ENCODE assay signal across 9 cellular contexts in genomic region chr7:157271315-157271990, GRCh38.
DNase-seq lines count a peak whose midpoint lies in the region; ATAC-seq, FAIRE-seq and TF ChIP-seq lines count a peak whose summit lies in the region.
"Had no signal": no experiment of that assay in that cellular context is flagged by ENCODE, and none has a peak within 500 bp of the region (broad histone marks: within the 10 kb centered on the region; RNA-seq: fewer than 3 reads in every experiment).

No MANE protein-coding gene starts in this region.

- no peak overlapping the region for H3T11ph ChIP-seq in H9 (ENCODE audit: low read length)

- no peaks in the 10 kb centered on the region for H3K27me3 ChIP-seq in H9 (ENCODE audit: insufficient read depth, low read length)
- H3K27me3 ChIP-seq in adrenal gland: no peaks in the 10 kb centered on the region
- H3K27me3 ChIP-seq in stomach smooth muscle (ENCODE audit: control insufficient read depth in 1 of 2, insufficient read depth in 2 of 2, low read length in 2 of 2): peaks cover 0 to 2% of the 10 kb centered on the region in 2 donors

- no peak overlapping the region for H3K56ac ChIP-seq in H9 (ENCODE audit: insufficient read length, low read depth, low read length)

- H2AK5ac ChIP-seq in H9 (ENCODE audit: insufficient read length, low read length): no peak overlapping the region

- H3K27me3 Mint-ChIP-seq in H9 (ENCODE audit: low read depth): no peaks in the 10 kb centered on the region

- no peak overlapping the region for H3K4me3 Mint-ChIP-seq in H9

- H2BK20ac ChIP-seq in H9 (ENCODE audit: low read depth, low read length, poor library complexity, severe bottlenecking): no peak overlapping the region

- peaks cover 12% of the 10 kb centered on the region in 2 experiments for H3K4me1 Mint-ChIP-seq in H9

- TF ChIP-seq CTCF in H9 (conservative IDR thresholded peaks at IDR 0.05) (no peak), adrenal gland (IDR thresholded peaks at IDR 0.05) (no peak), D721Med (IDR thresholded peaks at IDR 0.05; ENCODE audit: insufficient read depth, missing control alignments) (no peak)

- H3K18ac ChIP-seq in H9 (ENCODE audit: insufficient read length, low read depth, low read length): no peak overlapping the region

- no peak overlapping the region for H3K4ac ChIP-seq in H9 (ENCODE audit: low read depth, low read length)

- no peak overlapping the region for H3K4me2 ChIP-seq in H9 (ENCODE audit: insufficient read depth, insufficient read length, low read length)

- H3K27ac ChIP-seq in H9 (ENCODE audit: insufficient read length, low read depth, low read length): no peak overlapping the region
- H3K27ac ChIP-seq in adrenal gland: peak overlapping the region in 4 of 5 donors; percentile 5 to 81 (median 62)
- H3K27ac ChIP-seq in stomach smooth muscle (ENCODE audit: low read length): peak overlapping the region; percentile 60

- no peaks in the 10 kb centered on the region for H4K20me1 ChIP-seq in H9 (ENCODE audit: control insufficient read depth, insufficient read depth, insufficient read length)

- no peak overlapping the region for H2BK12ac ChIP-seq in H9 (ENCODE audit: insufficient read length, low read depth, low read length)

- H2AFZ ChIP-seq in H9 (ENCODE audit: low read length): no peak overlapping the region

- H3K79me1 ChIP-seq in H9 (ENCODE audit: insufficient read depth, low read depth, low read length, poor library complexity, severe bottlenecking): no peaks in the 10 kb centered on the region

- H3K36me3 ChIP-seq in adrenal gland (replicated peaks in 1 of 2) (peaks cover 0 to 17% of the 10 kb centered on the region in 2 donors), stomach smooth muscle (ENCODE audit: control insufficient read depth in 2 of 2, insufficient read depth in 2 of 2, low read length in 2 of 2) (peaks cover 26 to 34% of the 10 kb centered on the region in 2 donors)

- H2BK15ac ChIP-seq in H9 (ENCODE audit: low read depth, low read length): no peak overlapping the region

- H4K5ac ChIP-seq in H9 (ENCODE audit: insufficient read length, low read depth, low read length): no peak overlapping the region

- no peaks in the 10 kb centered on the region for H3K9me3 Mint-ChIP-seq in H9

- H3K9ac ChIP-seq in H9 (ENCODE audit: extremely low read depth, insufficient read length, low read length): no peak overlapping the region
- peak overlapping the region; percentile 26 to 36 for H3K9ac ChIP-seq in stomach smooth muscle (ENCODE audit: low read length in 2 of 2)

- peaks cover 13 to 25% (median 23%) of the 10 kb centered on the region in 3 experiments; a peak in 6 of 7 replicates for H3K36me3 Mint-ChIP-seq in H9 (ENCODE audit: insufficient read depth in 1 of 3, low read depth in 3 of 3)

- H3K4me1 ChIP-seq in H9 (ENCODE audit: insufficient read depth, low read length) (no peaks in the 10 kb centered on the region), adrenal gland (replicated peaks in 1 of 2) (peaks cover 19 to 29% of the 10 kb centered on the region in 2 donors), stomach smooth muscle (ENCODE audit: control insufficient read depth, insufficient read depth, low read length) (peaks cover 18% of the 10 kb centered on the region)

- ATAC-seq in GM21515 (IDR thresholded peaks at IDR 0.05; ENCODE audit: unreplicated experiment): no peak

- DNase-seq in H9: no peak
- DNase-seq in adrenal gland: peak in 5 of 7 donors; percentile 30 to 63 (median 40)
- peak; percentile 70 for DNase-seq in left kidney (ENCODE audit: low read depth, low spot score)
- DNase-seq in COR-L47 (lab: John Stamatoyannopoulos, UW): no peak
- DNase-seq in D721Med (ENCODE audit: insufficient read length, low spot score): no peak
- DNase-seq: erythroblast, SHP77 treated with DMSO at 0.1 percent for 48 hours had no signal

- H3K4me3 ChIP-seq in adrenal gland: no peak overlapping the region
- H3K4me3 ChIP-seq in stomach smooth muscle (ENCODE audit: low read length in 2 of 2): no peak overlapping the region

- no peak for TF ChIP-seq POLR2A in adrenal gland (IDR thresholded peaks at IDR 0.05)

- H3K9me3 ChIP-seq in H9 (ENCODE audit: control insufficient read depth, low read depth, low read length): no peaks in the 10 kb centered on the region
- no peaks in the 10 kb centered on the region for H3K9me3 ChIP-seq in adrenal gland (replicated peaks in 1 of 3)
- no peaks in the 10 kb centered on the region for H3K9me3 ChIP-seq in stomach smooth muscle (ENCODE audit: control insufficient read depth in 2 of 2, low read length in 2 of 2)

- no peak overlapping the region for H2BK120ac ChIP-seq in H9 (ENCODE audit: low read depth, low read length, poor library complexity, severe bottlenecking)

- H3K23me2 ChIP-seq in H9 (ENCODE audit: insufficient read length, low read depth, low read length, poor library complexity, severe bottlenecking): no peaks in the 10 kb centered on the region

- H4K8ac ChIP-seq in H9 (replicated peaks; ENCODE audit: insufficient read length, low read depth, low read length): no peak overlapping the region

- no peaks in the 10 kb centered on the region for H3K79me2 ChIP-seq in H9 (ENCODE audit: insufficient read depth, low read length)

- H3K14ac ChIP-seq in H9 (ENCODE audit: insufficient read depth, low read length): no peak overlapping the region

- no peak overlapping the region for H2BK5ac ChIP-seq in H9 (ENCODE audit: insufficient read length, low read length)

- H3K23ac ChIP-seq in H9 (ENCODE audit: insufficient read length, low read depth, low read length): no peak overlapping the region

- peak overlapping the region in 2 of 3 experiments; percentile 65 to 81; a peak in 4 of 7 replicates for H3K27ac Mint-ChIP-seq in H9

- H4K91ac ChIP-seq in H9 (ENCODE audit: insufficient read length, low read depth, low read length): no peak overlapping the region

- WGBS in H9 (ENCODE audit: extremely low coverage, insufficient read length, low lambda C conversion rate): no CpG with 5 or more reads among the region's 15 CpGs
- 68 to 70% (median 70%) methylated on average over 15 of the region's 15 CpGs for WGBS in adrenal gland, 4 donors

- FAIRE-seq in D721Med (lab: Jason Lieb, UNC): no peak

- intact Hi-C loops in adrenal gland (cut with DNase I): no loop called here

Comparison
In these comparisons a context has a peak if more than half of its experiments do, and no peak if none do; other contexts are left out.
1. DNase-seq: peak in adrenal gland (5 of 7) and left kidney (single experiment); none in H9 (single experiment), COR-L47 (single experiment) and D721Med (single experiment).